ENCODE assay signal across 8 cellular contexts in genomic region chr16:81446318-81447275, GRCh38. TPM values are rescaled to one million over a fixed set of nuclear protein-coding genes. Genes with fewer than 3 reads are reported as not detected.
DNase-seq lines count a peak whose midpoint lies in the region; ATAC-seq and TF ChIP-seq lines count a peak whose summit lies in the region.

No MANE protein-coding gene starts in this region.

- intact Hi-C loops in OCI-LY7 (cut with micrococcal nuclease; ENCODE audit: unreplicated experiment) (loop anchor here (2.0 kb wide), 1 partner anchor 34 kb away; no protein-coding TSS in a partner anchor), upper lobe of right lung (cut with DNase I) (no loop called here)

- DNase-seq in NCI-H2081 (lab: John Stamatoyannopoulos, UW) (peak; percentile 68 to 83), NCI-H2081 treated with DMSO at 0.1 percent for 48 hours (lab: John Stamatoyannopoulos, UW) (no peak), OCI-LY7 (ENCODE audit: low spot score) (peak; percentile 36), choroid plexus epithelial cell (ENCODE audit: low read depth) (no peak), upper lobe of right lung (no peak)
- no peak for DNase-seq in NK-92 treated with Interleukin-12 subunit alpha and Interleukin-12 subunit beta, amount 100 ng/mL, for 24 hours (lab: John Stamatoyannopoulos, UW)

- CTCF ChIA-PET in OCI-LY7 (lab: Charles Lee; ENCODE audit: unreplicated experiment) = interaction anchor here (0.6 kb wide), 1 partner anchor 18 kb away, joined by 3 read pairs; no protein-coding TSS in a partner anchor

- H3K4me2 ChIP-seq in OCI-LY7 (ENCODE audit: low read length) = peak overlapping the region; percentile 86

- H3K4me1 ChIP-seq in OCI-LY7 (ENCODE audit: insufficient read depth, low read length, poor library complexity, severe bottlenecking) (peaks cover 48% of the 10 kb centered on the region), mesodermal cell (ENCODE audit: control insufficient read depth, insufficient read depth, low read length, poor library complexity, severe bottlenecking) (peaks cover 22% of the 10 kb centered on the region), upper lobe of right lung (peaks cover 30% of the 10 kb centered on the region)

- H3K27ac ChIP-seq in OCI-LY7 (ENCODE audit: low read depth, low read length, poor library complexity, severe bottlenecking) (peak overlapping the region; percentile 61), mesodermal cell (ENCODE audit: low read depth, low read length, severe bottlenecking) (peak overlapping the region; percentile 62), upper lobe of right lung (peak overlapping the region; percentile 83)

- no peak overlapping the region for H2AFZ ChIP-seq in OCI-LY7 (ENCODE audit: low read length)

- WGBS in mesodermal cell (ENCODE audit: insufficient coverage in 2 of 2), 2 experiments = 15% methylated on average over 21 to 26 of the region's 31 CpGs

- peaks cover 10% of the 10 kb centered on the region; the same call in 1 of the 2 replicates for H3K36me3 ChIP-seq in OCI-LY7 (ENCODE audit: insufficient read depth, low read length)
- H3K36me3 ChIP-seq in mesodermal cell (ENCODE audit: control insufficient read depth, insufficient read depth, low read length) = peaks cover 5% of the 10 kb centered on the region
- H3K36me3 ChIP-seq in upper lobe of right lung = no peaks in the 10 kb centered on the region

- no peak for TF ChIP-seq CTCF in OCI-LY7 (conservative IDR thresholded peaks at IDR 0.05; ENCODE audit: low read length)
- no peak for TF ChIP-seq CTCF in choroid plexus epithelial cell (conservative IDR thresholded peaks at IDR 0.05; ENCODE audit: low read depth, low read length)
- no peak for TF ChIP-seq CTCF in upper lobe of right lung (IDR thresholded peaks at IDR 0.05)

- peaks cover 5% of the 10 kb centered on the region for H4K20me1 ChIP-seq in OCI-LY7 (ENCODE audit: insufficient read depth, low read length)

- TSS peak; percentile 47 for BruUV-seq in OCI-LY7 (replicated peaks; lab: Mats Ljungman, UMichigan)

- no peaks in the 10 kb centered on the region for H3K9me2 ChIP-seq in OCI-LY7 (ENCODE audit: insufficient read depth, low read length)

- ATAC-seq in upper lobe of right lung (peak; percentile 0), HG03280 (IDR thresholded peaks at IDR 0.05; ENCODE audit: unreplicated experiment) (no peak)

- no peaks in the 10 kb centered on the region for H3K27me3 ChIP-seq in upper lobe of right lung

- POLR2A ChIA-PET in OCI-LY7 (lab: Charles Lee) = interaction anchor here (0.6 to 0.7 kb wide), 4 partner anchors 18 to 359 kb away, joined by 3 to 7 read pairs (median 4); no protein-coding TSS in a partner anchor

- peaks cover 64% of the 10 kb centered on the region for H3K79me2 ChIP-seq in OCI-LY7 (ENCODE audit: insufficient read depth, low read depth, low read length)

- no peaks in the 10 kb centered on the region for H3K9me3 ChIP-seq in OCI-LY7 (ENCODE audit: low read length)
- no peaks in the 10 kb centered on the region for H3K9me3 ChIP-seq in mesodermal cell (ENCODE audit: control insufficient read depth, low read length)
- no peaks in the 10 kb centered on the region for H3K9me3 ChIP-seq in upper lobe of right lung

- peak overlapping the region; percentile 93 for H3K4me3 ChIP-seq in OCI-LY7 (ENCODE audit: low read depth, low read length, poor library complexity, severe bottlenecking)
- H3K4me3 ChIP-seq in choroid plexus epithelial cell (ENCODE audit: low read depth, low read length) = peak overlapping the region; percentile 67
- peak overlapping the region; percentile 86 for H3K4me3 ChIP-seq in mesodermal cell (ENCODE audit: extremely low read depth, insufficient read depth, low read length, poor library complexity, severe bottlenecking)
- peak overlapping the region; percentile 82 for H3K4me3 ChIP-seq in upper lobe of right lung

RNA-seq across cellular contexts. Expression of gene CMIP, which starts 2.0 kb away (rescaled TPM):
- 15.4 and 22.6 TPM in 2 replicates for total RNA-seq in OCI-LY7 (2014; rRNA removed; shearing (Covaris generic))
- total RNA-seq in OCI-LY7 (2022) (67.5 and 70.3 TPM in 2 replicates), upper lobe of right lung (73.8 TPM)
- polyA plus RNA-seq in mesodermal cell (2013, experiment 1 of 2) = 43.4 TPM
- 38.5 TPM for polyA plus RNA-seq in mesodermal cell (2013, experiment 2 of 2)

Comparison
In these comparisons a context has a peak if more than half of its experiments do, and no peak if none do; other contexts are left out.
1. DNase-seq: peak in NCI-H2081 (2 of 2) and OCI-LY7 (single experiment); none in NCI-H2081 treated with DMSO at 0.1 percent for 48 hours (single experiment), choroid plexus epithelial cell (single experiment), upper lobe of right lung (single experiment) and NK-92 treated with Interleukin-12 subunit alpha and Interleukin-12 subunit beta, amount 100 ng/mL, for 24 hours (single experiment).
2. Peak in every context shown above with its lines, with median percentiles within 50 percentile points of each other: H3K27ac ChIP-seq and H3K4me3 ChIP-seq.